In genomic region chr6:98343797-98344196, GRCh38 we compare ENCODE assay signal across 9 cellular contexts.
"Had no signal": no experiment of that assay in that cellular context is flagged by ENCODE, and none has a peak within 500 bp of the region (broad histone marks: within the 10 kb centered on the region; RNA-seq: fewer than 3 reads in every experiment).

No MANE protein-coding gene starts in this region.

- H3K9ac ChIP-seq: GM23248, KMS-11 had no signal

- H3K4me3 ChIP-seq: GM23248 had no signal

- H2AFZ ChIP-seq: GM23248 had no signal

- DNase-seq: GM23248, GOT3, H9, HCEC 1CT, HFFc6, KBM-7 had no signal

- H3K27ac ChIP-seq: GM23248, KMS-11 had no signal

- FAIRE-seq: H54, HTR-8/SVneo had no signal

- H3K4me2 ChIP-seq: KMS-11 had no signal
